In the genomic region with DNA sequence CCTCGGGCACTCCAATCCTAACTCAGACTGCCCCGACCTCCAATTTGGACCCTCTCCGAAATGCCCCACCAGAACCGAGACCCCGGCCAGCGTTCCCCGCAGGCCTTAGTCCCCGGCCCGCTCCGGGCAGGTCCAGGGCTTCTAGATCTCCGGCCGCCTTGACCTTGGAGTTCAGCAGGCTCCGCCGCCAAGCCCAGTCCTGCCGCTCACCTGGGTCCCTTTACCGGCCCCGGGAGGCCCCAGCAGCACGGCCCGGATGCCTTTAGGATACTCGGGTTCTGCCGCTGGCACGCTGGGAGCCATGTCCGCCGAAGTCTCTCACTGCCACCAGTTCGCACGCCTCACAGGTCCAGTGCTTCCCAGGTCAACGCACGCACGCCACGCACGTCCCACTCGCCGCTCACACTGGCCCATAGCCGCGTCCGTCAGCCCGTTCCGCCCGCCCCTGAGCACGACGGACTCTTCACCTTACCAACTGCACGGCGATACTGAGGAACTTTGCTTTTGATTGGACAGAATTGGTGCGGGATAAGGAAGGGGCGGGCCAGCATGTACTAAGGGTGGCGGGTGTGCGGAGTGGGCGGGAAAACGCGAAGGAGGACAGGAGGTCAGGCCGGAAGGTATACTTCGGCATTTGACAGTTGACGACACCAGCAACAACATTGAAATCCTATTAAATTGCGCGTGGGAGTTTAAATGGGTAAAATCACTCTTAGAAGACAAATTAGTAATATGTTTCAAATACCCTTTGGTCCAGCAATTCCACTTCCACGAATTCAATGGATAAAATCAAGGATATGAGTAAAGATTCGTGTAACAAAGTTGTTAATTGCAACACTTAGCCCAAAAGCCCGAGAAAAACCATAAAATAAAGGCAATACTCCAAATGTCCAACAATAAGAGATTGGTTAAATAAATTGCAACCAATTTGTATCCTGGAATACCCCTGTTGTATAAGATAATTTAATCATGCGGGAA, we compare ENCODE assay signal across 1 cellular context.
TF ChIP-seq lines count a peak whose summit lies in the region.

A gene (minus strand): TSS at position 358 of the 978 bp plus-strand sequence. CDS start 55 bp downstream, at position 303.

TF ChIP-seq in GM12878, 131 proteins besides CTCF, POLR2A, EP300 and RAD21 (continued from another document and continues in another):
- TF ChIP-seq, protein P1, sequence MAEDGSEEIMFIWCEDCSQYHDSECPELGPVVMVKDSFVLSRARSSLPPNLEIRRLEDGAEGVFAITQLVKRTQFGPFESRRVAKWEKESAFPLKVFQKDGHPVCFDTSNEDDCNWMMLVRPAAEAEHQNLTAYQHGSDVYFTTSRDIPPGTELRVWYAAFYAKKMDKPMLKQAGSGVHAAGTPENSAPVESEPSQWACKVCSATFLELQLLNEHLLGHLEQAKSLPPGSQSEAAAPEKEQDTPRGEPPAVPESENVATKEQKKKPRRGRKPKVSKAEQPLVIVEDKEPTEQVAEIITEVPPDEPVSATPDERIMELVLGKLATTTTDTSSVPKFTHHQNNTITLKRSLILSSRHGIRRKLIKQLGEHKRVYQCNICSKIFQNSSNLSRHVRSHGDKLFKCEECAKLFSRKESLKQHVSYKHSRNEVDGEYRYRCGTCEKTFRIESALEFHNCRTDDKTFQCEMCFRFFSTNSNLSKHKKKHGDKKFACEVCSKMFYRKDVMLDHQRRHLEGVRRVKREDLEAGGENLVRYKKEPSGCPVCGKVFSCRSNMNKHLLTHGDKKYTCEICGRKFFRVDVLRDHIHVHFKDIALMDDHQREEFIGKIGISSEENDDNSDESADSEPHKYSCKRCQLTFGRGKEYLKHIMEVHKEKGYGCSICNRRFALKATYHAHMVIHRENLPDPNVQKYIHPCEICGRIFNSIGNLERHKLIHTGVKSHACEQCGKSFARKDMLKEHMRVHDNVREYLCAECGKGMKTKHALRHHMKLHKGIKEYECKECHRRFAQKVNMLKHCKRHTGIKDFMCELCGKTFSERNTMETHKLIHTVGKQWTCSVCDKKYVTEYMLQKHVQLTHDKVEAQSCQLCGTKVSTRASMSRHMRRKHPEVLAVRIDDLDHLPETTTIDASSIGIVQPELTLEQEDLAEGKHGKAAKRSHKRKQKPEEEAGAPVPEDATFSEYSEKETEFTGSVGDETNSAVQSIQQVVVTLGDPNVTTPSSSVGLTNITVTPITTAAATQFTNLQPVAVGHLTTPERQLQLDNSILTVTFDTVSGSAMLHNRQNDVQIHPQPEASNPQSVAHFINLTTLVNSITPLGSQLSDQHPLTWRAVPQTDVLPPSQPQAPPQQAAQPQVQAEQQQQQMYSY (CRISPR knock-in tag; IDR thresholded peaks at IDR 0.05): no peak
- TF ChIP-seq PML (IDR thresholded peaks at IDR 0.05; ENCODE audit: low read length): no peak
- TF ChIP-seq HDAC2 (IDR thresholded peaks at IDR 0.05): no peak
- TF ChIP-seq, protein P2, sequence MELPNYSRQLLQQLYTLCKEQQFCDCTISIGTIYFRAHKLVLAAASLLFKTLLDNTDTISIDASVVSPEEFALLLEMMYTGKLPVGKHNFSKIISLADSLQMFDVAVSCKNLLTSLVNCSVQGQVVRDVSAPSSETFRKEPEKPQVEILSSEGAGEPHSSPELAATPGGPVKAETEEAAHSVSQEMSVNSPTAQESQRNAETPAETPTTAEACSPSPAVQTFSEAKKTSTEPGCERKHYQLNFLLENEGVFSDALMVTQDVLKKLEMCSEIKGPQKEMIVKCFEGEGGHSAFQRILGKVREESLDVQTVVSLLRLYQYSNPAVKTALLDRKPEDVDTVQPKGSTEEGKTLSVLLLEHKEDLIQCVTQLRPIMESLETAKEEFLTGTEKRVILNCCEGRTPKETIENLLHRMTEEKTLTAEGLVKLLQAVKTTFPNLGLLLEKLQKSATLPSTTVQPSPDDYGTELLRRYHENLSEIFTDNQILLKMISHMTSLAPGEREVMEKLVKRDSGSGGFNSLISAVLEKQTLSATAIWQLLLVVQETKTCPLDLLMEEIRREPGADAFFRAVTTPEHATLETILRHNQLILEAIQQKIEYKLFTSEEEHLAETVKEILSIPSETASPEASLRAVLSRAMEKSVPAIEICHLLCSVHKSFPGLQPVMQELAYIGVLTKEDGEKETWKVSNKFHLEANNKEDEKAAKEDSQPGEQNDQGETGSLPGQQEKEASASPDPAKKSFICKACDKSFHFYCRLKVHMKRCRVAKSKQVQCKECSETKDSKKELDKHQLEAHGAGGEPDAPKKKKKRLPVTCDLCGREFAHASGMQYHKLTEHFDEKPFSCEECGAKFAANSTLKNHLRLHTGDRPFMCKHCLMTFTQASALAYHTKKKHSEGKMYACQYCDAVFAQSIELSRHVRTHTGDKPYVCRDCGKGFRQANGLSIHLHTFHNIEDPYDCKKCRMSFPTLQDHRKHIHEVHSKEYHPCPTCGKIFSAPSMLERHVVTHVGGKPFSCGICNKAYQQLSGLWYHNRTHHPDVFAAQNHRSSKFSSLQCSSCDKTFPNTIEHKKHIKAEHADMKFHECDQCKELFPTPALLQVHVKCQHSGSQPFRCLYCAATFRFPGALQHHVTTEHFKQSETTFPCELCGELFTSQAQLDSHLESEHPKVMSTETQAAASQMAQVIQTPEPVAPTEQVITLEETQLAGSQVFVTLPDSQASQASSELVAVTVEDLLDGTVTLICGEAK (IDR thresholded peaks at IDR 0.05; ENCODE audit: borderline replicate concordance): peak; percentile 90
- peak; percentile 76 for TF ChIP-seq MYC (IDR thresholded peaks at IDR 0.05; ENCODE audit: insufficient read depth, insufficient read length, insufficient replicate concordance, low read length, severe bottlenecking)
- no peak for TF ChIP-seq SPI1 (IDR thresholded peaks at IDR 0.05; ENCODE audit: borderline replicate concordance, insufficient read depth, low read depth, low read length)
- TF ChIP-seq, protein P3, sequence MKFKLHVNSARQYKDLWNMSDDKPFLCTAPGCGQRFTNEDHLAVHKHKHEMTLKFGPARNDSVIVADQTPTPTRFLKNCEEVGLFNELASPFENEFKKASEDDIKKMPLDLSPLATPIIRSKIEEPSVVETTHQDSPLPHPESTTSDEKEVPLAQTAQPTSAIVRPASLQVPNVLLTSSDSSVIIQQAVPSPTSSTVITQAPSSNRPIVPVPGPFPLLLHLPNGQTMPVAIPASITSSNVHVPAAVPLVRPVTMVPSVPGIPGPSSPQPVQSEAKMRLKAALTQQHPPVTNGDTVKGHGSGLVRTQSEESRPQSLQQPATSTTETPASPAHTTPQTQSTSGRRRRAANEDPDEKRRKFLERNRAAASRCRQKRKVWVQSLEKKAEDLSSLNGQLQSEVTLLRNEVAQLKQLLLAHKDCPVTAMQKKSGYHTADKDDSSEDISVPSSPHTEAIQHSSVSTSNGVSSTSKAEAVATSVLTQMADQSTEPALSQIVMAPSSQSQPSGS (IDR thresholded peaks at IDR 0.05; ENCODE audit: low read length): no peak
- no peak for TF ChIP-seq NRF1 (conservative IDR thresholded peaks at IDR 0.05; ENCODE audit: low read depth, low read length)
- TF ChIP-seq NR2C1 (IDR thresholded peaks at IDR 0.05): peak; percentile 95
- TF ChIP-seq TAF1 (IDR thresholded peaks at IDR 0.05; ENCODE audit: borderline replicate concordance, low read depth, low read length): peak; percentile 63; the same call in 1 of the 2 replicates
- TF ChIP-seq SRF (IDR thresholded peaks at IDR 0.05; ENCODE audit: low read depth in 2 of 2, low read length in 2 of 2): no peak
- TF ChIP-seq RFX5 (IDR thresholded peaks at IDR 0.05; ENCODE audit: low read depth, low read length): 0 out of 2 replicates have a peak, but pooled peaks have one; percentile 34
- TF ChIP-seq HCFC1 (IDR thresholded peaks at IDR 0.05; ENCODE audit: low read length): peak; percentile 53
- TF ChIP-seq LARP7 (IDR thresholded peaks at IDR 0.05): peak; percentile 70; the same call in 1 of the 2 replicates
- no peak for TF ChIP-seq ZNF274 (IDR thresholded peaks at IDR 0.05; ENCODE audit: insufficient read depth, insufficient read length)
- TF ChIP-seq, protein P4, sequence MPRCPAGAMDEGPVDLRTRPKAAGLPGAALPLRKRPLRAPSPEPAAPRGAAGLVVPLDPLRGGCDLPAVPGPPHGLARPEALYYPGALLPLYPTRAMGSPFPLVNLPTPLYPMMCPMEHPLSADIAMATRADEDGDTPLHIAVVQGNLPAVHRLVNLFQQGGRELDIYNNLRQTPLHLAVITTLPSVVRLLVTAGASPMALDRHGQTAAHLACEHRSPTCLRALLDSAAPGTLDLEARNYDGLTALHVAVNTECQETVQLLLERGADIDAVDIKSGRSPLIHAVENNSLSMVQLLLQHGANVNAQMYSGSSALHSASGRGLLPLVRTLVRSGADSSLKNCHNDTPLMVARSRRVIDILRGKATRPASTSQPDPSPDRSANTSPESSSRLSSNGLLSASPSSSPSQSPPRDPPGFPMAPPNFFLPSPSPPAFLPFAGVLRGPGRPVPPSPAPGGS (IDR thresholded peaks at IDR 0.05; ENCODE audit: borderline replicate concordance, insufficient read depth, low read depth, low read length, poor library complexity, severe bottlenecking): no peak
- TF ChIP-seq MYB (IDR thresholded peaks at IDR 0.05; ENCODE audit: borderline replicate concordance, low read depth, low read length): no peak
- no peak for TF ChIP-seq TCF3 (IDR thresholded peaks at IDR 0.05; ENCODE audit: borderline replicate concordance, insufficient read depth, low read depth, low read length)
- TF ChIP-seq TBL1XR1 (IDR thresholded peaks at IDR 0.05; ENCODE audit: low read depth, low read length): no peak
- TF ChIP-seq NR2F1 (conservative IDR thresholded peaks at IDR 0.05): peak; percentile 97
- no peak for TF ChIP-seq ASH2L (IDR thresholded peaks at IDR 0.05; ENCODE audit: borderline replicate concordance, low read depth)
- TF ChIP-seq, protein P5, sequence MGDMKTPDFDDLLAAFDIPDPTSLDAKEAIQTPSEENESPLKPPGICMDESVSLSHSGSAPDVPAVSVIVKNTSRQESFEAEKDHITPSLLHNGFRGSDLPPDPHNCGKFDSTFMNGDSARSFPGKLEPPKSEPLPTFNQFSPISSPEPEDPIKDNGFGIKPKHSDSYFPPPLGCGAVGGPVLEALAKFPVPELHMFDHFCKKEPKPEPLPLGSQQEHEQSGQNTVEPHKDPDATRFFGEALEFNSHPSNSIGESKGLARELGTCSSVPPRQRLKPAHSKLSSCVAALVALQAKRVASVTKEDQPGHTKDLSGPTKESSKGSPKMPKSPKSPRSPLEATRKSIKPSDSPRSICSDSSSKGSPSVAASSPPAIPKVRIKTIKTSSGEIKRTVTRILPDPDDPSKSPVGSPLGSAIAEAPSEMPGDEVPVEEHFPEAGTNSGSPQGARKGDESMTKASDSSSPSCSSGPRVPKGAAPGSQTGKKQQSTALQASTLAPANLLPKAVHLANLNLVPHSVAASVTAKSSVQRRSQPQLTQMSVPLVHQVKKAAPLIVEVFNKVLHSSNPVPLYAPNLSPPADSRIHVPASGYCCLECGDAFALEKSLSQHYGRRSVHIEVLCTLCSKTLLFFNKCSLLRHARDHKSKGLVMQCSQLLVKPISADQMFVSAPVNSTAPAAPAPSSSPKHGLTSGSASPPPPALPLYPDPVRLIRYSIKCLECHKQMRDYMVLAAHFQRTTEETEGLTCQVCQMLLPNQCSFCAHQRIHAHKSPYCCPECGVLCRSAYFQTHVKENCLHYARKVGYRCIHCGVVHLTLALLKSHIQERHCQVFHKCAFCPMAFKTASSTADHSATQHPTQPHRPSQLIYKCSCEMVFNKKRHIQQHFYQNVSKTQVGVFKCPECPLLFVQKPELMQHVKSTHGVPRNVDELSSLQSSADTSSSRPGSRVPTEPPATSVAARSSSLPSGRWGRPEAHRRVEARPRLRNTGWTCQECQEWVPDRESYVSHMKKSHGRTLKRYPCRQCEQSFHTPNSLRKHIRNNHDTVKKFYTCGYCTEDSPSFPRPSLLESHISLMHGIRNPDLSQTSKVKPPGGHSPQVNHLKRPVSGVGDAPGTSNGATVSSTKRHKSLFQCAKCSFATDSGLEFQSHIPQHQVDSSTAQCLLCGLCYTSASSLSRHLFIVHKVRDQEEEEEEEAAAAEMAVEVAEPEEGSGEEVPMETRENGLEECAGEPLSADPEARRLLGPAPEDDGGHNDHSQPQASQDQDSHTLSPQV (IDR thresholded peaks at IDR 0.05): no peak
- peak; percentile 99 for TF ChIP-seq SP1 (IDR thresholded peaks at IDR 0.05; ENCODE audit: low read depth, low read length)
- 0 out of 2 replicates have a peak, but pooled peaks have one; percentile 67 for TF ChIP-seq SIN3A (IDR thresholded peaks at IDR 0.05; ENCODE audit: low read depth, low read length)
- TF ChIP-seq CHD2 (IDR thresholded peaks at IDR 0.05; ENCODE audit: borderline replicate concordance, low read depth, low read length): peak; percentile 98
- TF ChIP-seq SMAD1 (IDR thresholded peaks at IDR 0.05; ENCODE audit: low read depth, partially characterized antibody): no peak
- TF ChIP-seq, protein P6, sequence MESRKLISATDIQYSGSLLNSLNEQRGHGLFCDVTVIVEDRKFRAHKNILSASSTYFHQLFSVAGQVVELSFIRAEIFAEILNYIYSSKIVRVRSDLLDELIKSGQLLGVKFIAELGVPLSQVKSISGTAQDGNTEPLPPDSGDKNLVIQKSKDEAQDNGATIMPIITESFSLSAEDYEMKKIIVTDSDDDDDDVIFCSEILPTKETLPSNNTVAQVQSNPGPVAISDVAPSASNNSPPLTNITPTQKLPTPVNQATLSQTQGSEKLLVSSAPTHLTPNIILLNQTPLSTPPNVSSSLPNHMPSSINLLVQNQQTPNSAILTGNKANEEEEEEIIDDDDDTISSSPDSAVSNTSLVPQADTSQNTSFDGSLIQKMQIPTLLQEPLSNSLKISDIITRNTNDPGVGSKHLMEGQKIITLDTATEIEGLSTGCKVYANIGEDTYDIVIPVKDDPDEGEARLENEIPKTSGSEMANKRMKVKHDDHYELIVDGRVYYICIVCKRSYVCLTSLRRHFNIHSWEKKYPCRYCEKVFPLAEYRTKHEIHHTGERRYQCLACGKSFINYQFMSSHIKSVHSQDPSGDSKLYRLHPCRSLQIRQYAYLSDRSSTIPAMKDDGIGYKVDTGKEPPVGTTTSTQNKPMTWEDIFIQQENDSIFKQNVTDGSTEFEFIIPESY (IDR thresholded peaks at IDR 0.05): peak; percentile 52; the same call in 1 of the 2 replicates
- TF ChIP-seq, protein P7, sequence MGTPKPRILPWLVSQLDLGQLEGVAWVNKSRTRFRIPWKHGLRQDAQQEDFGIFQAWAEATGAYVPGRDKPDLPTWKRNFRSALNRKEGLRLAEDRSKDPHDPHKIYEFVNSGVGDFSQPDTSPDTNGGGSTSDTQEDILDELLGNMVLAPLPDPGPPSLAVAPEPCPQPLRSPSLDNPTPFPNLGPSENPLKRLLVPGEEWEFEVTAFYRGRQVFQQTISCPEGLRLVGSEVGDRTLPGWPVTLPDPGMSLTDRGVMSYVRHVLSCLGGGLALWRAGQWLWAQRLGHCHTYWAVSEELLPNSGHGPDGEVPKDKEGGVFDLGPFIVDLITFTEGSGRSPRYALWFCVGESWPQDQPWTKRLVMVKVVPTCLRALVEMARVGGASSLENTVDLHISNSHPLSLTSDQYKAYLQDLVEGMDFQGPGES (IDR thresholded peaks at IDR 0.05): peak; percentile 99
- no peak for TF ChIP-seq KAT2A (conservative IDR thresholded peaks at IDR 0.05; ENCODE audit: control insufficient read depth, low read depth, low read length)
- TF ChIP-seq CHD1 (IDR thresholded peaks at IDR 0.05; ENCODE audit: low read depth, low read length): no peak
- no peak for TF ChIP-seq RBBP5 (conservative IDR thresholded peaks at IDR 0.05)
- TF ChIP-seq MEF2B (IDR thresholded peaks at IDR 0.05; ENCODE audit: partially characterized antibody, poor library complexity, severe bottlenecking): no peak
- TF ChIP-seq BACH1 (IDR thresholded peaks at IDR 0.05; ENCODE audit: borderline replicate concordance): peak; percentile 33; the same call in 1 of the 2 replicates
- peak; percentile 30 for TF ChIP-seq RELA (IDR thresholded peaks at IDR 0.05; ENCODE audit: borderline replicate concordance, partially characterized antibody)
- TF ChIP-seq MEF2A (IDR thresholded peaks at IDR 0.05; ENCODE audit: insufficient read depth, low read depth, low read length): no peak
- TF ChIP-seq TARDBP (IDR thresholded peaks at IDR 0.05; ENCODE audit: borderline replicate concordance): no peak
- TF ChIP-seq JUND (IDR thresholded peaks at IDR 0.05; ENCODE audit: low read depth, low read length): no peak
- peak; percentile 66 for TF ChIP-seq NFYA (IDR thresholded peaks at IDR 0.05; ENCODE audit: borderline replicate concordance, low read depth, low read length)
- TF ChIP-seq RAD51 (IDR thresholded peaks at IDR 0.05): no peak
